Comparison of ENCODE assay signal across 13 cellular contexts in the genomic region with DNA sequence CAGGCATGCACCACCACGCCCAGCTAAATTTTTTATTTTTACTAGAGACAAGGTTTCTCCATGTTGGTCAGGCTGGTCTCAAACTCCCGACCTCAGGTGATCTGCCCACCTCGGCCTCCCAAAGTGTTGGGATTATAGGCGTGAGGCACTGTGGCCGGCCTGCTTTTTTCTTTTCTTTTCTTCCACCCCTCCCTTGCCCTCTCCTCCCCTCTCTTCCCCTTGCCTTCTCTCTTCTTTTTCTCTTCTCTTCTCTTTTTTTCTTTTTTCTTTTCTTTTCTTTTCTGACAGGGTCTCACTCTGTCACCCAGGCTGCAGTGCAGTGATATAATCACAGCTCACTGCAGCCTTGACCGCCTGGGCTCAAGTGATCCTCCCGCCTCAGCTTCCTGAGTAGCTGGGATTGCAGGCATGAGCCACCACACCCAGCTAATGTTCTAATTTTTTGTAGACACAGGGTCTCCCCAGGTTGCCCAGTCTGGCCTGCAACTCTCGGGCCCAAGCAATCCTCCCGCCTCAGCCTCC. TPM values are rescaled to one million over a fixed set of nuclear protein-coding genes. Genes with fewer than 3 reads are reported as not detected.
DNase-seq lines count a peak whose midpoint lies in the region; ATAC-seq and TF ChIP-seq lines count a peak whose summit lies in the region.
"Not testable (repeated sequence)": the region's sequence is repeated elsewhere in the genome, so short reads cannot be mapped to it uniquely, and the experiment has no call there.
"Had no signal": no experiment of that assay in that cellular context is flagged by ENCODE, and none has a peak within 500 bp of the region (broad histone marks: within the 10 kb centered on the region; RNA-seq: fewer than 3 reads in every experiment).

No MANE protein-coding gene starts in this region.

- H3K27me3 ChIP-seq in heart left ventricle; stomach smooth muscle (ENCODE audit: control insufficient read depth in 1 of 2, insufficient read depth in 2 of 2, low read length in 2 of 2): not testable (repeated sequence)

- peak overlapping the region; percentile 24; the same call in 1 of the 2 replicates for H3K27ac Mint-ChIP-seq in HFFc6
- peak overlapping the region; percentile 65 for H3K27ac Mint-ChIP-seq in activated T-cell treated with anti-CD3 and anti-CD28 coated beads, Interleukin-2, amount 50 U/mL, for 72 hours
- peak overlapping the region; percentile 34 for H3K27ac Mint-ChIP-seq in mesothelial cell of epicardium
- peak overlapping the region; percentile 38 for H3K27ac Mint-ChIP-seq in progenitor cell of endocrine pancreas

- TF ChIP-seq POLR2A in heart left ventricle (IDR thresholded peaks at IDR 0.05), result not testable (repeated sequence)

- not testable (repeated sequence) for TF ChIP-seq CTCF in HFFc6 (IDR thresholded peaks at IDR 0.05); coronary artery (IDR thresholded peaks at IDR 0.05); heart left ventricle (IDR thresholded peaks at IDR 0.05); mesothelial cell of epicardium (IDR thresholded peaks at IDR 0.05; ENCODE audit: unreplicated experiment); progenitor cell of endocrine pancreas (IDR thresholded peaks at IDR 0.05; ENCODE audit: unreplicated experiment)

- not testable (repeated sequence) for H3K9me3 ChIP-seq in heart left ventricle; stomach smooth muscle (ENCODE audit: control insufficient read depth in 2 of 2, low read length in 2 of 2)

- peaks cover 19% of the 10 kb centered on the region for H3K27me3 Mint-ChIP-seq in HFFc6 (ENCODE audit: insufficient read depth)
- not testable (repeated sequence) for H3K27me3 Mint-ChIP-seq in activated T-cell treated with anti-CD3 and anti-CD28 coated beads, Interleukin-2, amount 50 U/mL, for 72 hours (ENCODE audit: low read depth); mesothelial cell of epicardium (ENCODE audit: low read depth); progenitor cell of endocrine pancreas

- peaks cover 0 to 26% (median 22%) of the 10 kb centered on the region in 9 donors for H3K36me3 ChIP-seq in heart left ventricle
- not testable (repeated sequence) for H3K36me3 ChIP-seq in stomach smooth muscle (ENCODE audit: control insufficient read depth in 2 of 2, insufficient read depth in 2 of 2, low read length in 2 of 2)

- not testable (repeated sequence) for H3K4me3 Mint-ChIP-seq in HFFc6; mesothelial cell of epicardium; progenitor cell of endocrine pancreas (ENCODE audit: low read depth)
- peak overlapping the region in 1 of 2 donors; percentile 68 for H3K4me3 Mint-ChIP-seq in activated T-cell treated with anti-CD3 and anti-CD28 coated beads, Interleukin-2, amount 50 U/mL, for 72 hours

- H3K27ac ChIP-seq in coronary artery (peak overlapping the region; percentile 62 to 81), heart left ventricle (peak overlapping the region; percentile 84 to 100 (median 94)), stomach smooth muscle (ENCODE audit: low read length) (peak overlapping the region; percentile 95)

- H3K9ac ChIP-seq in stomach smooth muscle (ENCODE audit: low read length in 2 of 2), result not testable (repeated sequence)

- WGBS in heart left ventricle, 4 donors, result 63 to 70% (median 66%) methylated on average over 9 of the region's 9 CpGs

- not testable (repeated sequence) for DNase-seq in HFFc6; activated T-cell treated with anti-CD3 and anti-CD28 coated beads, Interleukin-2, amount 50 U/mL, for 72 hours; coronary artery (ENCODE audit: low spot score); heart left ventricle; mesothelial cell of epicardium (ENCODE audit: low spot score in 2 of 2, unreplicated experiment in 2 of 2); progenitor cell of endocrine pancreas (ENCODE audit: low spot score, unreplicated experiment)

- intact Hi-C loops in heart left ventricle (cut with DNase I), result loop anchor here in 1 of 10 donors (2.0 kb wide), 1 partner anchor 16 kb away; no protein-coding TSS in a partner anchor

- not testable (repeated sequence) for H3K4me3 ChIP-seq in coronary artery; heart left ventricle; stomach smooth muscle (ENCODE audit: low read length in 2 of 2)

- ATAC-seq in activated T-cell treated with anti-CD3 and anti-CD28 coated beads, Interleukin-2, amount 50 U/mL, for 72 hours (replicated peaks in 1 of 2); heart left ventricle: not testable (repeated sequence)

- H3K4me1 Mint-ChIP-seq in HFFc6 (ENCODE audit: low read depth); activated T-cell treated with anti-CD3 and anti-CD28 coated beads, Interleukin-2, amount 50 U/mL, for 72 hours (ENCODE audit: low read depth); mesothelial cell of epicardium; progenitor cell of endocrine pancreas (ENCODE audit: low read depth): not testable (repeated sequence)

- H3K9me3 Mint-ChIP-seq in HFFc6; activated T-cell treated with anti-CD3 and anti-CD28 coated beads, Interleukin-2, amount 50 U/mL, for 72 hours; mesothelial cell of epicardium; progenitor cell of endocrine pancreas (ENCODE audit: low read depth): not testable (repeated sequence)

- H3K4me1 ChIP-seq in heart left ventricle (peaks cover 0 to 53% (median 19%) of the 10 kb centered on the region in 12 donors), stomach smooth muscle (ENCODE audit: control insufficient read depth, insufficient read depth, low read length) (peaks cover 44% of the 10 kb centered on the region)

- H3K36me3 Mint-ChIP-seq in HFFc6 (ENCODE audit: low read depth); activated T-cell treated with anti-CD3 and anti-CD28 coated beads, Interleukin-2, amount 50 U/mL, for 72 hours (ENCODE audit: insufficient read depth in 2 of 2); mesothelial cell of epicardium; progenitor cell of endocrine pancreas (ENCODE audit: insufficient read depth): not testable (repeated sequence)

RNA-seq across cellular contexts. Expression of gene DAPK3, which starts 18.1 kb away (rescaled TPM):
- 100 to 1,000 TPM; 116 to 140 (median 128) TPM for total RNA-seq in HFFc6 (2021; fragmentation: NEBNext Ultra II Directional; extraction: Animal tissue kit (Norgen Biotek cat#: 25700))
- 10 to 100 TPM; 33.8 to 45.9 TPM for total RNA-seq in activated T-cell treated with anti-CD3 and anti-CD28 coated beads, Interleukin-2, amount 50 U/mL, for 72 hours
- total RNA-seq in heart left ventricle (100 to 1,000 TPM in 4 of 9 donors, 10 to 100 TPM in 5; 70.6 to 200 (median 97.4) TPM), mesothelial cell of epicardium (127 to 135 TPM (median 131 TPM) in 3 replicates), progenitor cell of endocrine pancreas (105 and 106 TPM in 2 replicates)
- polyA plus RNA-seq in heart left ventricle, result 100 to 1,000 TPM; 160 to 252 TPM

RNA-seq across cellular contexts. Expression of gene NMRK2, which starts 19.9 kb away (rescaled TPM):
- total RNA-seq in HFFc6 (2021; fragmentation: NEBNext Ultra II Directional; extraction: Animal tissue kit (Norgen Biotek cat#: 25700)), result not detected
- total RNA-seq in activated T-cell treated with anti-CD3 and anti-CD28 coated beads, Interleukin-2, amount 50 U/mL, for 72 hours, result not detected
- 1,000 to 10,000 TPM in 3 of 9 donors, 100 to 1,000 TPM in 6; 347 to 2,001 (median 606) TPM for total RNA-seq in heart left ventricle
- 1,000 to 10,000 TPM in 1 of 2 donors, 100 to 1,000 TPM in 1; 649 to 1,244 TPM for polyA plus RNA-seq in heart left ventricle
- not detected in 3 replicates for total RNA-seq in mesothelial cell of epicardium
- total RNA-seq in progenitor cell of endocrine pancreas, result 1.4 and 2.3 TPM in 2 replicates
- total RNA-seq: A673; Calu3; CD4-positive, alpha-beta memory T cell; HT1080; IMR-90; RPMI7951 had no signal
- polyA plus RNA-seq: CD4-positive, alpha-beta memory T cell; IMR-90 had no signal

RNA-seq across cellular contexts. Expression of gene EEF2, which starts 32.4 kb away (rescaled TPM):
- 1,000 to 10,000 TPM; 2,555 to 2,867 (median 2,696) TPM for total RNA-seq in HFFc6 (2021; fragmentation: NEBNext Ultra II Directional; extraction: Animal tissue kit (Norgen Biotek cat#: 25700))
- 1,000 to 10,000 TPM; 3,876 to 4,058 TPM for total RNA-seq in activated T-cell treated with anti-CD3 and anti-CD28 coated beads, Interleukin-2, amount 50 U/mL, for 72 hours
- total RNA-seq in heart left ventricle (1,000 to 10,000 TPM; 1,373 to 2,686 (median 2,215) TPM), mesothelial cell of epicardium (2,808 to 2,923 TPM (median 2,892 TPM) in 3 replicates), progenitor cell of endocrine pancreas (3,028 and 3,054 TPM in 2 replicates)
- 1,000 to 10,000 TPM in 1 of 2 donors, 100 to 1,000 TPM in 1; 846 to 1,944 TPM for polyA plus RNA-seq in heart left ventricle

RNA-seq across cellular contexts. Expression of gene PIAS4, which starts 54.7 kb away (rescaled TPM):
- total RNA-seq in HFFc6 (2021; fragmentation: NEBNext Ultra II Directional; extraction: Animal tissue kit (Norgen Biotek cat#: 25700)), result 10 to 100 TPM; 20.0 to 26.0 (median 23.3) TPM
- total RNA-seq in activated T-cell treated with anti-CD3 and anti-CD28 coated beads, Interleukin-2, amount 50 U/mL, for 72 hours, result 10 to 100 TPM; 33.4 TPM
- 10 to 100 TPM; 12.5 to 19.1 (median 15.3) TPM for total RNA-seq in heart left ventricle
- polyA plus RNA-seq in heart left ventricle, result 10 to 100 TPM; 12.3 to 15.4 TPM
- 47.9 to 50.1 TPM (median 48.0 TPM) in 3 replicates for total RNA-seq in mesothelial cell of epicardium
- 55.3 and 56.3 TPM in 2 replicates for total RNA-seq in progenitor cell of endocrine pancreas

Comparison
In these comparisons a context has a peak if more than half of its experiments do, and no peak if none do; other contexts are left out.
1. RNA of gene NMRK2, which starts 19.9 kb away (total RNA-seq): 347 to 2,001 TPM in heart left ventricle; 1.4 to 2.3 TPM in progenitor cell of endocrine pancreas, not detected in mesothelial cell of epicardium, not detected in HFFc6 and not detected in activated T-cell treated with anti-CD3 and anti-CD28 coated beads, Interleukin-2, amount 50 U/mL, for 72 hours; every median in the first group is over 100 times any median in the second.
2. Peak in every context shown above with its lines, with median percentiles within 50 percentile points of each other: H3K27ac Mint-ChIP-seq and H3K27ac ChIP-seq.